In the genomic region with DNA sequence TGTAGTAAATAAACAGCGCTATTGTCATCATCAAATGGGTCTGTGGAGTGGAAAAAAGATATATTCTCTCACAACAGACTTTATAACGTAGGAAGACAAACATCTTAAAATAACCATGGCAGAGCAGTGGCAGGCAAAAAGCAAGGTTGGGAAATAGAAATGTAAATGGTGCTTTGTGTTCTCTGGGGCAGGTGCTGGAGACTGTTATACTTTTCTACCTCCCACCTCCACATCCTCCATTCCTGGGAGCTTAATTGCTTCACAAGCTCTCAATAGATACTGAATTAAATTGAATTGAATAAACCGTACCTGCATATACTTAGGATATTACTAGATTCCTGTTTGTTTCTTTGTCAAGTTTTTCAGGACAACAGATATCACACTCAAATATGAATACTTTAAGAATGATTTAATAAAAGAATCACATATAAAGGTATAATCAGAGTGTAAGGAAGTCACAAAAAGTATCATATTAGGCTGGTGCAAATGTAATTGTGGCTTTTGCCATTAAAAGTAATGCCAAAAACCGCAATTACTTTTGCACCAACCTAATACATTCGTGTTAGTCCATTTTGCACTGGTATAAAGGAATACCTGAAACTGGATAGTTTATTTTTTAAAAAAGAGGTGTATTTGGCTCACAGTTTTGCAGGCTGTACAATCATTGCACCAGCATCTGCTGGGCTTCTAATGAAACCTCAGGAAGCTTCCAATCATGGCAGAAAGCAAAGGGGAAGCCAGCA, we compare ENCODE assay signal across 19 cellular contexts.
"Had no signal": no experiment of that assay in that cellular context is flagged by ENCODE, and none has a peak within 500 bp of the region (broad histone marks: within the 10 kb centered on the region; RNA-seq: fewer than 3 reads in every experiment).

No MANE protein-coding gene starts in this region.

- H3K4me1 ChIP-seq: lower lobe of right lung, parathyroid adenoma, right atrium auricular region, thyroid gland, vagina had no signal

- DNase-seq: dorsolateral prefrontal cortex; effector CD4-positive, alpha-beta T cell; left ventricle myocardium superior; lower lobe of right lung; naive thymus-derived CD8-positive, alpha-beta T cell; nephron progenitor cell; sigmoid colon; stimulated activated CD4-positive, alpha-beta T cell treated with anti-CD3 and anti-CD28 coated beads, Interleukin-2, amount 100 ng/mL, for 24 hours; stimulated activated CD4-positive, alpha-beta T cell treated with anti-CD3 and anti-CD28 coated beads, Interleukin-4, amount 100 ng/mL, for 24 hours; stimulated activated naive CD4-positive, alpha-beta T cell treated with Interleukin-2 at 50 U/mL for 16 hours; stomach; thyroid gland; trophoblast cell had no signal

- H3K79me2 ChIP-seq: parathyroid adenoma had no signal

- H3K36me3 Mint-ChIP-seq: naive thymus-derived CD8-positive, alpha-beta T cell; stimulated activated effector memory CD8-positive, alpha-beta T cell treated with anti-CD3 and anti-CD28 coated beads, Interleukin-12 subunit alpha, Interleukin-12 subunit beta, amount 100 ng/mL, for 72 hours had no signal

- H3K9me3 ChIP-seq: lower lobe of right lung, right atrium auricular region, sigmoid colon, stomach, thyroid gland, vagina had no signal

- ATAC-seq: left ventricle myocardium superior; lower lobe of right lung; naive thymus-derived CD8-positive, alpha-beta T cell; stimulated activated effector memory CD8-positive, alpha-beta T cell treated with anti-CD3 and anti-CD28 coated beads, Interleukin-12 subunit alpha, Interleukin-12 subunit beta, amount 100 ng/mL, for 72 hours had no signal

- H3K4me1 Mint-ChIP-seq: naive thymus-derived CD8-positive, alpha-beta T cell; nephron progenitor cell; stimulated activated effector memory CD8-positive, alpha-beta T cell treated with anti-CD3 and anti-CD28 coated beads, Interleukin-12 subunit alpha, Interleukin-12 subunit beta, amount 100 ng/mL, for 72 hours had no signal

- H3K4me3 Mint-ChIP-seq: naive thymus-derived CD8-positive, alpha-beta T cell; nephron progenitor cell; stimulated activated effector memory CD8-positive, alpha-beta T cell treated with anti-CD3 and anti-CD28 coated beads, Interleukin-12 subunit alpha, Interleukin-12 subunit beta, amount 100 ng/mL, for 72 hours had no signal

- FAIRE-seq: keratinocyte had no signal

- H3K27ac Mint-ChIP-seq: naive thymus-derived CD8-positive, alpha-beta T cell; progenitor cell of endocrine pancreas; stimulated activated effector memory CD8-positive, alpha-beta T cell treated with anti-CD3 and anti-CD28 coated beads, Interleukin-12 subunit alpha, Interleukin-12 subunit beta, amount 100 ng/mL, for 72 hours had no signal

- H2AFZ ChIP-seq: parathyroid adenoma had no signal

- H3K27me3 Mint-ChIP-seq: naive thymus-derived CD8-positive, alpha-beta T cell; progenitor cell of endocrine pancreas had no signal

- H3K9ac ChIP-seq: parathyroid adenoma had no signal

- H3K27me3 ChIP-seq: dorsolateral prefrontal cortex, right atrium auricular region, sigmoid colon, stomach, thyroid gland, vagina had no signal

- H3K36me3 ChIP-seq: lower lobe of right lung, right atrium auricular region, sigmoid colon, stomach, thyroid gland, vagina had no signal

- H3K4me3 ChIP-seq: dorsolateral prefrontal cortex, lower lobe of right lung, right atrium auricular region, sigmoid colon, stomach, thyroid gland, vagina had no signal

- H3K27ac ChIP-seq: lower lobe of right lung, parathyroid adenoma, right atrium auricular region, sigmoid colon, stomach, thyroid gland, vagina had no signal
